Comparison of ENCODE assay signal across 14 cellular contexts in the genomic region with DNA sequence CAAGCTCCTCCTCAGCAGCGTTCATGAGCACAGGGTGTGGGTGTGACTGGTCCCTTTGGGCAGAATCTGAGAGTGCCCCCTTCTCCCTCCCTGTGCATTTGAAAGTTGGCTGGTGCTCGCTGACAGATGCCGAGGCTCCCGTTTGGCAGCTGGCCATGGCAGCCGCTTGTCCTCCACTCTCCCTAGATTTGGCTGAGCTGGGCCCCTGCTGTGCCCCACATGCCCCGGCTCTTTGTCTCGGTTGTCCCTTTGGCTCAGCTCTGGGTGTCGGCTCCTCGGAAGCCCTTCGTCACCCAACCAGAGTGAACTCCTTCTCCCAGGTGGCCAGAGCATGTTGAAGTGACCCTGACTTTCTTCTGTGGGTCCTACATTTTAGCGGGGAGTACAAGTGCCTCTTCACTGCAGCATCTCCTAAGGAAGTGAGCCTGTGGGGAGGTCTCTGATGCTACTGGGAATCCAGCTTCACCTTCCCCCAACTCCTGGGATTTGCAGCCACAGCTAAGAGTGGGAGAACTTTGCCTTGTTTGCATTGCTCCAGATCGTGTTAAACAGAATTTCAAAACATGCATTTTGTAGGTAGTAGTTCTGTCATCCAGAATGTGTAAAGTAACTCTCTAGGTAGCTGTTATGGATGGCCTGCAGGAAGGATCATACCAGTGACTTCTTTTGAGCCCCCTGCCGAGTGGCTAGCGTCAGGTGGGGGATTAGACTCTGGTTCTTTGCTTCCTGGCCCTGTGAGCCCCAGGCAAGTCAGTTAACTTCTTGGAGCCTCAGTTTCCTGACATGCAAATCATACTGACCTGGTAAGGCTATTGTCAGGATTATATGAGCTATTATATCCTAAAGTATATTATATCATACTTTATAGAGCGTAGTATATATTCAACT. TPM values are rescaled to one million over a fixed set of nuclear protein-coding genes. Genes with fewer than 3 reads are reported as not detected.
DNase-seq lines count a peak whose midpoint lies in the region; ATAC-seq and TF ChIP-seq lines count a peak whose summit lies in the region.
"Had no signal": no experiment of that assay in that cellular context is flagged by ENCODE, and none has a peak within 500 bp of the region (broad histone marks: within the 10 kb centered on the region; RNA-seq: fewer than 3 reads in every experiment).

No MANE protein-coding gene starts in this region.

- H3K9me3 ChIP-seq in effector memory CD4-positive, alpha-beta T cell (ENCODE audit: control insufficient read depth, low read length) = no peaks in the 10 kb centered on the region
- H3K9me3 ChIP-seq in upper lobe of left lung (no peaks in the 10 kb centered on the region), MM.1S (replicated peaks; ENCODE audit: insufficient read depth, low read length) (no peaks in the 10 kb centered on the region)
- H3K9me3 ChIP-seq: tibial nerve had no signal

- WGBS in upper lobe of left lung, 2 donors = 55 to 64% methylated on average over 7 to 13 of the region's 15 CpGs

- H2AFZ ChIP-seq in MM.1S (ENCODE audit: low read length) = no peak overlapping the region

- H3K4me3 ChIP-seq in effector memory CD4-positive, alpha-beta T cell (ENCODE audit: insufficient read depth, low read depth, low read length, poor library complexity, severe bottlenecking) = no peak overlapping the region
- H3K4me3 ChIP-seq in upper lobe of left lung = no peak overlapping the region
- no peak overlapping the region for H3K4me3 ChIP-seq in MM.1S (ENCODE audit: low read length)
- H3K4me3 ChIP-seq: coronary artery, tibial nerve had no signal

- ATAC-seq in natural killer cell treated with Interleukin-12 subunit alpha and Interleukin-12 subunit beta and Interleukin-15 and Interleukin-18, amount 100 ng/mL, for 72 hours = no peak
- ATAC-seq in natural killer cell = no peak
- no peak for ATAC-seq in upper lobe of left lung (ENCODE audit: low FRiP score in 2 of 2)
- no peak for ATAC-seq in GM19467 (IDR thresholded peaks at IDR 0.05; ENCODE audit: unreplicated experiment)

- H3K9me2 ChIP-seq in MM.1S (replicated peaks; ENCODE audit: insufficient read depth, low read length) = no peaks in the 10 kb centered on the region

- no peak for TF ChIP-seq POLR2A in upper lobe of left lung (IDR thresholded peaks at IDR 0.05)

- peaks cover 95% of the 10 kb centered on the region for H3K79me2 ChIP-seq in MM.1S (ENCODE audit: low read length)

- H3K27ac Mint-ChIP-seq in natural killer cell treated with Interleukin-12 subunit alpha and Interleukin-12 subunit beta and Interleukin-15 and Interleukin-18, amount 100 ng/mL, for 72 hours = no peak overlapping the region
- H3K27ac Mint-ChIP-seq in natural killer cell = peak overlapping the region in 1 of 2 donors; percentile 65

- intact Hi-C loops in natural killer cell (cut with micrococcal nuclease) = no loop called here

- peaks cover 11% of the 10 kb centered on the region for H3F3A ChIP-seq in MM.1S (ENCODE audit: insufficient read depth, low read length)

- no peak overlapping the region for H3K4me2 ChIP-seq in MM.1S (ENCODE audit: low read depth, low read length)

- no peaks in the 10 kb centered on the region for H3K36me3 Mint-ChIP-seq in natural killer cell treated with Interleukin-12 subunit alpha and Interleukin-12 subunit beta and Interleukin-15 and Interleukin-18, amount 100 ng/mL, for 72 hours
- no peaks in the 10 kb centered on the region for H3K36me3 Mint-ChIP-seq in natural killer cell

- no peaks in the 10 kb centered on the region for H3K9me3 Mint-ChIP-seq in natural killer cell treated with Interleukin-12 subunit alpha and Interleukin-12 subunit beta and Interleukin-15 and Interleukin-18, amount 100 ng/mL, for 72 hours
- H3K9me3 Mint-ChIP-seq in natural killer cell = no peaks in the 10 kb centered on the region
- H3K9me3 Mint-ChIP-seq: T-helper 1 cell treated with Interleukin-12 subunit alpha and Interleukin-12 subunit beta and Interleukin-4 antibody, amounts not matched to agents 30 μg/mL and 1 μg/mL, for 36 hours had no signal

- no peak overlapping the region for H3K4me3 Mint-ChIP-seq in natural killer cell treated with Interleukin-12 subunit alpha and Interleukin-12 subunit beta and Interleukin-15 and Interleukin-18, amount 100 ng/mL, for 72 hours
- no peak overlapping the region for H3K4me3 Mint-ChIP-seq in natural killer cell
- H3K4me3 Mint-ChIP-seq: T-helper 1 cell treated with Interleukin-12 subunit alpha and Interleukin-12 subunit beta and Interleukin-4 antibody, amounts not matched to agents 30 μg/mL and 1 μg/mL, for 36 hours had no signal

- peaks cover 24 to 50% of the 10 kb centered on the region in 2 donors for H3K4me1 Mint-ChIP-seq in natural killer cell treated with Interleukin-12 subunit alpha and Interleukin-12 subunit beta and Interleukin-15 and Interleukin-18, amount 100 ng/mL, for 72 hours (ENCODE audit: low read depth in 2 of 2)
- H3K4me1 Mint-ChIP-seq in natural killer cell = peaks cover 50 to 68% of the 10 kb centered on the region in 2 donors

- peak overlapping the region; percentile 30 for H3K27ac ChIP-seq in effector memory CD4-positive, alpha-beta T cell (ENCODE audit: insufficient read depth, low read length, poor library complexity, severe bottlenecking)
- H3K27ac ChIP-seq in upper lobe of left lung (peak overlapping the region; percentile 61 to 65 (median 63)), MM.1S (ENCODE audit: low read length) (no peak overlapping the region)
- H3K27ac ChIP-seq: coronary artery, tibial nerve had no signal

- peaks cover 28% of the 10 kb centered on the region for H3K4me1 ChIP-seq in effector memory CD4-positive, alpha-beta T cell (ENCODE audit: control insufficient read depth, insufficient read depth, low read length, poor library complexity, severe bottlenecking)
- peaks cover 60 to 83% (median 70%) of the 10 kb centered on the region in 4 donors for H3K4me1 ChIP-seq in upper lobe of left lung
- peaks cover 43% of the 10 kb centered on the region for H3K4me1 ChIP-seq in MM.1S (ENCODE audit: low read length)

- TF ChIP-seq EP300 in upper lobe of left lung (IDR thresholded peaks at IDR 0.05) = no peak

- H3K36me3 ChIP-seq in effector memory CD4-positive, alpha-beta T cell (ENCODE audit: control insufficient read depth, insufficient read depth, low read length) = no peaks in the 10 kb centered on the region
- peaks cover 0 to 10% (median 0%) of the 10 kb centered on the region in 4 donors for H3K36me3 ChIP-seq in upper lobe of left lung
- H3K36me3 ChIP-seq in MM.1S (replicated peaks; ENCODE audit: insufficient read depth, low read length) = no peaks in the 10 kb centered on the region

- TF ChIP-seq CTCF in natural killer cell (IDR thresholded peaks at IDR 0.05) = no peak
- TF ChIP-seq CTCF in upper lobe of left lung (IDR thresholded peaks at IDR 0.05) = no peak
- TF ChIP-seq CTCF in MM.1S (IDR thresholded peaks at IDR 0.05; ENCODE audit: low read length) = no peak

- peak; percentile 44 for DNase-seq in natural killer cell treated with Interleukin-12 subunit alpha and Interleukin-12 subunit beta and Interleukin-15 and Interleukin-18, amount 100 ng/mL, for 72 hours (ENCODE audit: low spot score)
- no peak for DNase-seq in natural killer cell
- peak; percentile 59 for DNase-seq in NCI-H510A (lab: John Stamatoyannopoulos, UW)
- DNase-seq in effector memory CD4-positive, alpha-beta T cell = no peak
- no peak for DNase-seq in upper lobe of left lung
- DNase-seq in MM.1S = no peak
- no peak for DNase-seq in SIG-M5 (lab: John Stamatoyannopoulos, UW)
- DNase-seq: activated T-cell treated with anti-CD3 and anti-CD28 coated beads, Interleukin-2, amount 50 U/mL, for 48 hours; MV-4-11; stimulated activated CD4-positive, alpha-beta T cell treated with anti-CD3 and anti-CD28 coated beads, Interleukin-2, amount 100 ng/mL, for 24 hours had no signal

- 0 out of 2 replicates have a peak, but pooled peaks cover 7% of the 10 kb centered on the region for H4K20me1 ChIP-seq in MM.1S (ENCODE audit: insufficient read depth, low read length)

- no peak overlapping the region for H3K9ac ChIP-seq in MM.1S (ENCODE audit: low read length)

- no peaks in the 10 kb centered on the region for H3K27me3 ChIP-seq in effector memory CD4-positive, alpha-beta T cell (replicated peaks; ENCODE audit: control insufficient read depth, insufficient read depth, low read length, poor library complexity, severe bottlenecking)
- H3K27me3 ChIP-seq in upper lobe of left lung (no peaks in the 10 kb centered on the region), MM.1S (replicated peaks; ENCODE audit: insufficient read depth, low read length) (no peaks in the 10 kb centered on the region)
- H3K27me3 ChIP-seq: tibial nerve had no signal

- no peaks in the 10 kb centered on the region for H3K27me3 Mint-ChIP-seq in natural killer cell treated with Interleukin-12 subunit alpha and Interleukin-12 subunit beta and Interleukin-15 and Interleukin-18, amount 100 ng/mL, for 72 hours
- H3K27me3 Mint-ChIP-seq in natural killer cell (ENCODE audit: low read depth in 2 of 2) = no peaks in the 10 kb centered on the region

RNA-seq across cellular contexts. Expression of gene HPCAL1, which starts 24.2 kb away (rescaled TPM):
- total RNA-seq in natural killer cell treated with Interleukin-12 subunit alpha and Interleukin-12 subunit beta and Interleukin-15 and Interleukin-18, amount 100 ng/mL, for 72 hours = 10 to 100 TPM; 13.8 to 19.0 TPM
- total RNA-seq in natural killer cell (10 to 100 TPM; 31.1 to 45.2 (median 39.8) TPM), upper lobe of left lung (100 to 1,000 TPM; 131 to 481 (median 261) TPM)

Comparison
In these comparisons a context has a peak if more than half of its experiments do, and no peak if none do; other contexts are left out.
1. DNase-seq: peak in natural killer cell treated with Interleukin-12 subunit alpha and Interleukin-12 subunit beta and Interleukin-15 and Interleukin-18, amount 100 ng/mL, for 72 hours (single experiment) and NCI-H510A (single experiment); none in natural killer cell (single experiment), effector memory CD4-positive, alpha-beta T cell (0 of 3), upper lobe of left lung (0 of 2), MM.1S (single experiment) and SIG-M5 (single experiment).